In the genomic region with DNA sequence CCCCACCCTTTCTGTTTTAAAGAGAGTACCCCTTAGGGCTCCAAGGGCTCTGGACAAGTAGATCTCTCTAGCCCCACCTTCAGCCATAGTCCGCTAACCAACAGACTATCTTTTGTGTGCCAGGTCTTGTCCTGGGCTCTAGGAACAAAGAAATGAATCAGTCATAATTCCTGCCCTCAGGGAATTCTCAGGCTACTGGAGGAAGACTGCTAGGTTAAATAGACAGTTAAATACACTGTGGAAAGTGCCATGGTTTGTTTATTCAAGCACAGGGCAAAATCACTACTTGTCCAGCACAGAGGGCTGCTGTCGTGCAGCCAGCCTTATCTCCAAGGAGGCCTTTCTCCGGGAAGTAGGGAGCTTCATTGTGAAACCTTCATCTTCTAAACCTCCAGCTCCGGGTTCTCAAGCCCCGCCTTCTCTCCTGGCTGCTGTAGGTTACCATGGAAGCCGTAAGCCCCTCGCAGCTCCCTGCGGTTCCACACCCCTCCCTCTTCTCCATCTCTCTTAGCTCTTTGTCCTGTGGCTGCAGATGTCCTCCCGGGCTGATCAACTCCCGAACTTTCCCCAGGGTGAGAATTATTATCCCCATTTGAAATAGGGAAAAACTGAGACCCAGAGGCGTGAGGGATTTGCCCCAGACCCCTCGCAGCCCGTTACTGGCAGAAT, we compare ENCODE assay signal across 9 cellular contexts. TPM values are rescaled to one million over a fixed set of nuclear protein-coding genes. Genes with fewer than 3 reads are reported as not detected.
DNase-seq lines count a peak whose midpoint lies in the region; ATAC-seq, FAIRE-seq and TF ChIP-seq lines count a peak whose summit lies in the region.
"Had no signal": no experiment of that assay in that cellular context is flagged by ENCODE, and none has a peak within 500 bp of the region (broad histone marks: within the 10 kb centered on the region; RNA-seq: fewer than 3 reads in every experiment).

No MANE protein-coding gene starts in this region.

- H3K27ac ChIP-seq in C4-2B (peak overlapping the region; percentile 61), astrocyte (ENCODE audit: low read depth, low read length) (no peak overlapping the region), HepG2 (ENCODE audit: extremely low read length, insufficient read depth, low read length) (no peak overlapping the region)

- no peak overlapping the region for H3K4me3 Mint-ChIP-seq in astrocyte (ENCODE audit: unreplicated experiment)
- H3K4me3 Mint-ChIP-seq in activated naive CD4-positive, alpha-beta T cell treated with anti-CD3 and anti-CD28 coated beads, Interleukin-2, amount 10 ng/mL, durations not matched to agents 7 days and 5 days = no peak overlapping the region

- in situ Hi-C loops in HepG2 (cut with HindIII; ENCODE audit: extremely low pct_ligation_motif_present, low pct_unique_long_range_greater_than_20kb) = no loop called here

- intact Hi-C loops in HepG2 (cut with micrococcal nuclease; ENCODE audit: unreplicated experiment) = no loop called here

- H3K27ac Mint-ChIP-seq in astrocyte (ENCODE audit: unreplicated experiment) = no peak overlapping the region
- H3K27ac Mint-ChIP-seq in activated naive CD4-positive, alpha-beta T cell treated with anti-CD3 and anti-CD28 coated beads, Interleukin-2, amount 10 ng/mL, durations not matched to agents 7 days and 5 days = no peak overlapping the region

- no peak for TF ChIP-seq POLR2A in HepG2 (IDR thresholded peaks at IDR 0.05; ENCODE audit: insufficient read depth in 1 of 2, low read depth in 2 of 2, low read length in 2 of 2)

- H4K20me1 ChIP-seq in astrocyte (ENCODE audit: insufficient read depth, low read length) (no peaks in the 10 kb centered on the region), HepG2 (ENCODE audit: insufficient read depth, low read length) (no peaks in the 10 kb centered on the region)

- TF ChIP-seq CTCF in C4-2B (conservative IDR thresholded peaks at IDR 0.05) (no peak), astrocyte (IDR thresholded peaks at IDR 0.05; ENCODE audit: insufficient read depth, low read depth, low read length) (no peak), HepG2 (CRISPR knock-in tag; IDR thresholded peaks at IDR 0.05) (0 out of 2 replicates have a peak, but pooled peaks have one; percentile 10)

- peak; percentile 65 for ATAC-seq in HepG2
- ATAC-seq in GM21367 (IDR thresholded peaks at IDR 0.05; ENCODE audit: unreplicated experiment) = no peak

- no peaks in the 10 kb centered on the region for H3K27me3 ChIP-seq in astrocyte (ENCODE audit: insufficient read depth, low read length)
- peaks cover 0 to 3% of the 10 kb centered on the region in 2 experiments; a peak in 1 of 5 replicates for H3K27me3 ChIP-seq in HepG2 (ENCODE audit: control insufficient read depth in 1 of 2, insufficient read depth in 2 of 2, low read length in 2 of 2)

- no peak for TF ChIP-seq EP300 in HepG2 (IDR thresholded peaks at IDR 0.05; ENCODE audit: low read depth in 2 of 2, low read length in 2 of 2)
- TF ChIP-seq EP300 in HepG2 (CRISPR knock-in tag; IDR thresholded peaks at IDR 0.05; ENCODE audit: borderline replicate concordance) = no peak

- no TSS peak for BruUV-seq in HepG2 (replicated peaks; lab: Mats Ljungman, UMichigan)

- CTCF ChIA-PET in HepG2 (lab: Yijun Ruan, JAX; ENCODE audit: low intra/inter-chr PET ratio, low total read pairs) = no interaction called here
- CTCF ChIA-PET in activated naive CD4-positive, alpha-beta T cell treated with anti-CD3 and anti-CD28 coated beads, Interleukin-2, amount 10 ng/mL, durations not matched to agents 7 days and 5 days (lab: Charles Lee) = no interaction called here

- H3K27me3 Mint-ChIP-seq in astrocyte (ENCODE audit: low read depth, unreplicated experiment) = no peaks in the 10 kb centered on the region
- no peaks in the 10 kb centered on the region for H3K27me3 Mint-ChIP-seq in activated naive CD4-positive, alpha-beta T cell treated with anti-CD3 and anti-CD28 coated beads, Interleukin-2, amount 10 ng/mL, durations not matched to agents 7 days and 5 days

- DNase-seq in LHCN-M2 (ENCODE audit: low read depth) (peak; percentile 68), astrocyte (ENCODE audit: low read depth) (peak; percentile 21), HepG2 (ENCODE audit: low spot score) (peak; percentile 57), SKM-1 (lab: John Stamatoyannopoulos, UW; ENCODE audit: unreplicated experiment) (no peak), germinal center (ENCODE audit: low spot score) (no peak)
- DNase-seq in activated naive CD4-positive, alpha-beta T cell treated with anti-CD3 and anti-CD28 coated beads, Interleukin-2, amount 10 ng/mL, durations not matched to agents 7 days and 5 days = no peak

- H3K9me3 ChIP-seq in astrocyte (ENCODE audit: insufficient read depth, low read depth, low read length) (no peaks in the 10 kb centered on the region), HepG2 (ENCODE audit: low read length) (no peaks in the 10 kb centered on the region)

- no peak for TF ChIP-seq RAD21 in HepG2 (CRISPR knock-in tag; IDR thresholded peaks at IDR 0.05)

- no peaks in the 10 kb centered on the region for H3K9me3 Mint-ChIP-seq in astrocyte (ENCODE audit: unreplicated experiment)
- no peaks in the 10 kb centered on the region for H3K9me3 Mint-ChIP-seq in activated naive CD4-positive, alpha-beta T cell treated with anti-CD3 and anti-CD28 coated beads, Interleukin-2, amount 10 ng/mL, durations not matched to agents 7 days and 5 days

- H3K4me2 ChIP-seq in astrocyte (ENCODE audit: low read length) = peak overlapping the region; percentile 74
- H3K4me2 ChIP-seq in HepG2 (ENCODE audit: low read depth, low read length) = peak overlapping the region; percentile 82

- FAIRE-seq in astrocyte (lab: Jason Lieb, UNC) (no peak), HepG2 (lab: Jason Lieb, UNC) (peak; percentile 80)
- FAIRE-seq: GM12892 had no signal

- H3K4me3 ChIP-seq in astrocyte (ENCODE audit: insufficient read depth, low read depth, low read length) (no peak overlapping the region), HepG2 (replicated peaks in 1 of 3; ENCODE audit: insufficient read depth in 1 of 3, low read depth in 2 of 3, low read length in 3 of 3) (peak overlapping the region; percentile 19 to 61 (median 31); a peak in 4 of 6 replicates)

- H3K79me2 ChIP-seq in astrocyte (ENCODE audit: insufficient read depth, low read length) = no peaks in the 10 kb centered on the region
- no peaks in the 10 kb centered on the region for H3K79me2 ChIP-seq in HepG2 (ENCODE audit: insufficient read depth, low read length)

- H3K36me3 ChIP-seq in astrocyte (ENCODE audit: insufficient read depth, low read length) (no peaks in the 10 kb centered on the region), HepG2 (replicated peaks in 1 of 2; ENCODE audit: control insufficient read depth in 1 of 2, insufficient read depth in 2 of 2, low read length in 2 of 2) (no peaks in the 10 kb centered on the region)

- H3K9ac ChIP-seq in astrocyte (ENCODE audit: low read length) (peak overlapping the region; percentile 26), HepG2 (ENCODE audit: insufficient read depth, low read depth, low read length) (no peak overlapping the region)

- POLR2A ChIA-PET in HepG2 (lab: Yijun Ruan, JAX) = interaction anchor here (0.6 to 1.0 kb wide), 3 partner anchors 9 to 109 kb away, joined by 3 to 5 read pairs (median 3); no protein-coding TSS in a partner anchor

- H3K4me1 ChIP-seq in astrocyte (ENCODE audit: insufficient read depth, low read length) (peaks cover 8% of the 10 kb centered on the region), HepG2 (ENCODE audit: insufficient read depth, low read length) (peaks cover 36% of the 10 kb centered on the region)

- peaks cover 21% of the 10 kb centered on the region for H3K4me1 Mint-ChIP-seq in astrocyte (ENCODE audit: low read depth, unreplicated experiment)
- H3K4me1 Mint-ChIP-seq in activated naive CD4-positive, alpha-beta T cell treated with anti-CD3 and anti-CD28 coated beads, Interleukin-2, amount 10 ng/mL, durations not matched to agents 7 days and 5 days = peaks cover 27% of the 10 kb centered on the region

- WGBS in HepG2 (ENCODE audit: low lambda C conversion rate) = 9% methylated on average over 11 of the region's 13 CpGs

- H2AFZ ChIP-seq in astrocyte (ENCODE audit: low read depth, low read length) (peak overlapping the region; percentile 88), HepG2 (ENCODE audit: low read length) (no peak overlapping the region)

- no peaks in the 10 kb centered on the region for H3K36me3 Mint-ChIP-seq in astrocyte (ENCODE audit: low read depth, unreplicated experiment)
- H3K36me3 Mint-ChIP-seq in activated naive CD4-positive, alpha-beta T cell treated with anti-CD3 and anti-CD28 coated beads, Interleukin-2, amount 10 ng/mL, durations not matched to agents 7 days and 5 days = peaks cover 22% of the 10 kb centered on the region

RNA-seq across cellular contexts. Expression of gene SHISAL2A, which starts 29.8 kb away (rescaled TPM):
- total RNA-seq in LHCN-M2 (2014; rRNA removed) (not detected in 2 replicates), astrocyte (not detected in 2 replicates), HepG2 (2016; rRNA removed; fragmentation: Illumina TruSeq; extraction: Trizol) (not detected in 2 replicates)
- not detected for polyA plus RNA-seq in LHCN-M2 (2012)
- total RNA-seq in HepG2 (2016; cell fraction: cytosol; rRNA removed; fragmentation: Illumina TruSeq; extraction: Trizol; ENCODE audit: low read depth) = not detected in 2 replicates
- total RNA-seq in HepG2 (2016; cell fraction: insoluble cytoplasmic fraction; rRNA removed; fragmentation: Illumina TruSeq; extraction: Trizol) = not detected in 2 replicates
- total RNA-seq in HepG2 (2016; cell fraction: membrane; rRNA removed; fragmentation: Illumina TruSeq; extraction: Trizol) = not detected in 2 replicates
- total RNA-seq in HepG2 (2016; cell fraction: nucleus; rRNA removed; fragmentation: Illumina TruSeq; extraction: Trizol) = not detected in 2 replicates
- polyA plus RNA-seq in HepG2 (2011; rRNA removed) = not detected in 2 replicates
- polyA plus RNA-seq in HepG2 (2011; cell fraction: cytosol; rRNA removed) = not detected in 2 replicates
- not detected in 2 replicates for polyA plus RNA-seq in HepG2 (2011; cell fraction: nucleus; rRNA removed)
- polyA plus RNA-seq in HepG2 (2012) = not detected in 2 replicates
- polyA plus RNA-seq in HepG2 (2016; cell fraction: cytosol; fragmentation: Illumina TruSeq; extraction: Trizol; ENCODE audit: low read depth) = not detected in 2 replicates
- not detected in 2 replicates for polyA plus RNA-seq in HepG2 (2016; cell fraction: insoluble cytoplasmic fraction; fragmentation: Illumina TruSeq; extraction: Trizol; ENCODE audit: low read depth)
- polyA plus RNA-seq in HepG2 (2016; cell fraction: membrane; fragmentation: Illumina TruSeq; extraction: Trizol; ENCODE audit: low read depth) = not detected in 2 replicates
- polyA plus RNA-seq in HepG2 (2016; cell fraction: nucleus; fragmentation: Illumina TruSeq; extraction: Trizol; ENCODE audit: insufficient read depth, low read depth) = not detected in 2 replicates
- not detected in 2 replicates for polyA minus RNA-seq in HepG2 (2011; rRNA and poly(A)+ RNA removed; ENCODE audit: low replicate concordance)
- polyA minus RNA-seq in HepG2 (2011; cell fraction: cytosol; rRNA and poly(A)+ RNA removed) = not detected in 2 replicates
- not detected in 2 replicates for polyA minus RNA-seq in HepG2 (2011; cell fraction: nucleus; rRNA and poly(A)+ RNA removed)

RNA-seq across cellular contexts. Expression of gene COA7, which starts 35.4 kb away (rescaled TPM):
- 13.2 and 15.8 TPM in 2 replicates for total RNA-seq in LHCN-M2 (2014; rRNA removed)
- 15.4 TPM for polyA plus RNA-seq in LHCN-M2 (2012)
- total RNA-seq in astrocyte = 18.4 and 19.4 TPM in 2 replicates
- 30.4 and 60.7 TPM in 2 replicates for total RNA-seq in HepG2 (2016; rRNA removed; fragmentation: Illumina TruSeq; extraction: Trizol)
- 7.9 and 8.2 TPM in 2 replicates for total RNA-seq in HepG2 (2016; cell fraction: cytosol; rRNA removed; fragmentation: Illumina TruSeq; extraction: Trizol; ENCODE audit: low read depth)
- total RNA-seq in HepG2 (2016; cell fraction: insoluble cytoplasmic fraction; rRNA removed; fragmentation: Illumina TruSeq; extraction: Trizol) = 35.7 and 61.3 TPM in 2 replicates
- total RNA-seq in HepG2 (2016; cell fraction: membrane; rRNA removed; fragmentation: Illumina TruSeq; extraction: Trizol) = 21.1 and 21.8 TPM in 2 replicates
- 11.9 and 13.9 TPM in 2 replicates for total RNA-seq in HepG2 (2016; cell fraction: nucleus; rRNA removed; fragmentation: Illumina TruSeq; extraction: Trizol)
- polyA plus RNA-seq in HepG2 (2011; rRNA removed) = 12.3 and 13.7 TPM in 2 replicates
- polyA plus RNA-seq in HepG2 (2011; cell fraction: cytosol; rRNA removed) = 14.4 and 15.5 TPM in 2 replicates
- polyA plus RNA-seq in HepG2 (2011; cell fraction: nucleus; rRNA removed) = 3.6 and 5.4 TPM in 2 replicates
- polyA plus RNA-seq in HepG2 (2012) = 23.9 and 27.0 TPM in 2 replicates
- polyA plus RNA-seq in HepG2 (2016; cell fraction: cytosol; fragmentation: Illumina TruSeq; extraction: Trizol; ENCODE audit: low read depth) = 6.2 and 6.5 TPM in 2 replicates
- 52.4 and 54.7 TPM in 2 replicates for polyA plus RNA-seq in HepG2 (2016; cell fraction: insoluble cytoplasmic fraction; fragmentation: Illumina TruSeq; extraction: Trizol; ENCODE audit: low read depth)
- polyA plus RNA-seq in HepG2 (2016; cell fraction: membrane; fragmentation: Illumina TruSeq; extraction: Trizol; ENCODE audit: low read depth) = 13.1 and 13.3 TPM in 2 replicates
- 24.3 and 25.2 TPM in 2 replicates for polyA plus RNA-seq in HepG2 (2016; cell fraction: nucleus; fragmentation: Illumina TruSeq; extraction: Trizol; ENCODE audit: insufficient read depth, low read depth)
- 20.8 and 60.9 TPM in 2 replicates for polyA minus RNA-seq in HepG2 (2011; rRNA and poly(A)+ RNA removed; ENCODE audit: low replicate concordance)
- 6.9 and 10.1 TPM in 2 replicates for polyA minus RNA-seq in HepG2 (2011; cell fraction: cytosol; rRNA and poly(A)+ RNA removed)
- 4.2 and 6.1 TPM in 2 replicates for polyA minus RNA-seq in HepG2 (2011; cell fraction: nucleus; rRNA and poly(A)+ RNA removed)

Comparison
In these comparisons a context has a peak if more than half of its experiments do, and no peak if none do; other contexts are left out.
1. DNase-seq: peak in LHCN-M2 (single experiment), astrocyte (single experiment) and HepG2 (single experiment); none in SKM-1 (single experiment), activated naive CD4-positive, alpha-beta T cell treated with anti-CD3 and anti-CD28 coated beads, Interleukin-2, amount 10 ng/mL, durations not matched to agents 7 days and 5 days (single experiment) and germinal center (single experiment).